ENCODE assay signal across 1 cellular context in the genomic region with DNA sequence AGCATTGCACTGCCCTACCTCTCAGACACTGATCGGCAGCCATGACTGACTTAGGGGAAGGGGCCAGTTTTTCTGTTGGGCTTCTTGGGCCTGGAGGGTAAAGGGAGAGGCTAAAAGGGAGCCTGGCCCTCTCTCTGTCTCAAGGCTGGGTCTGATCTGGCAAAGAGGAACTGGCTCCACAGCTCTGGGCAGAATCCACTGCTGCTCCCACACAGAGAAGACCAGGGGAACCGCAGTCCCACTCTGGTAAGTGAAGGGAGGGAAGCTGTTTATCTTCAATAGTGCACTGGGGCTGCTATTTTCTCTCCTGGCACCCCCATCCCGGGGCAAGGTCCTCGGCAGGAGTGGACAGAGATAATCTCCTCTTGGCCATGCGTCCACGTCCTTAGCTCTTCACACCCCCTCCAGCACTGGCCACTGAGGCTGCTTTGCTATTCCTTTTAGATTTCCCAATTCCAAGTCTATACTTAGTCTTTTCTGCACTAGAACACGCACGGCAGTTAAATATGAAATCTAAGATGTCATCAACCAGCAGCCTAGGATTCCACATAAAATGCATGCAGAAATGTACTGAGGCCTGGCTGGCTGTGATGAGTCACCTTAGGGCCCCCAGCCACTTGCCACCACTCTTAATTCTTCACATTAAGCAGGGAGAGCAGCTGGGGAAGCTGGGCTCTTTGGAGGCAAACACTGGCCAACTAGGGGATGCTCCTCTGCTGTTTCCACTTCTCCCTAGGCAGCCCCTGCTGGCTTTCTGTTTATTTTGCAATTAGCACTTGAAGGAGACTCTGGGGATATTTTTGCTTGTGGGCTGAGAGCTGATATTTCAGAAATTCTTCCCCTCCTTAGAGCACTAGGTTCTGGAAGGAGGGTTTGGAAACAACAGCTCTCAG.
TF ChIP-seq lines count a peak whose summit lies in the region.

No MANE protein-coding gene starts in this region.

TF ChIP-seq in K562, 482 proteins besides CTCF, POLR2A, EP300 and RAD21 (continued from another document):
- TF ChIP-seq, protein P1, sequence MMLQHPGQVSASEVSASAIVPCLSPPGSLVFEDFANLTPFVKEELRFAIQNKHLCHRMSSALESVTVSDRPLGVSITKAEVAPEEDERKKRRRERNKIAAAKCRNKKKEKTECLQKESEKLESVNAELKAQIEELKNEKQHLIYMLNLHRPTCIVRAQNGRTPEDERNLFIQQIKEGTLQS (IDR thresholded peaks at IDR 0.05): peak; percentile 58
- TF ChIP-seq, protein P1 (CRISPR knock-in tag; conservative IDR thresholded peaks at IDR 0.05): no peak
- TF ChIP-seq, protein P2, sequence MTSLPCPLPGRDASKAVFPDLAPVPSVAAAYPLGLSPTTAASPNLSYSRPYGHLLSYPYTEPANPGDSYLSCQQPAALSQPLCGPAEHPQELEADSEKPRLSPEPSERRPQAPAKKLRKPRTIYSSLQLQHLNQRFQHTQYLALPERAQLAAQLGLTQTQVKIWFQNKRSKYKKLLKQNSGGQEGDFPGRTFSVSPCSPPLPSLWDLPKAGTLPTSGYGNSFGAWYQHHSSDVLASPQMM (CRISPR knock-in tag; IDR thresholded peaks at IDR 0.05): no peak
- TF ChIP-seq ZNF23 (CRISPR knock-in tag; IDR thresholded peaks at IDR 0.05) (no peak), LCOR (CRISPR knock-in tag; IDR thresholded peaks at IDR 0.05) (0 out of 2 replicates have a peak, but pooled peaks have one; percentile 23)
